27 cellular contexts compared by ENCODE assay signal in the genomic region with DNA sequence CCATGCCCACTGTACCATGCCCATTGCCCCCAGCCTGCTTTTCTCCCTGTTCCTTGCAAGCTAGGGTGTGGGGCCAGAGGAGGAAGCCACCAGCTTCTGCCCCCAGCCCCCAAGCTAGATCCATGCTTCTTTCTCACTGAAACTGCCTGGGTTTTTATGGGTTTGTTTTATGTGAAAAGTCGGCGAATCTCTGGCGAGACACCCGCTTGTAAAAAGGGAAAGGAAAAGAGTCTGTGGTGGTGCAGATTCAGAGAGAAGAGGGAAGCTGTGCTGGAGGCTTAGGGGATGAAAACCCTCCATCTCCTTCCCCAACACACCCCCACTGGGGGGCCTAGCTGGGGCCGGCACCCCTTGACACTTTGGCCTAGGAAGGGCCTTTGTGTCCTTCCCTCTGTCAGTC. TPM values are rescaled to one million over a fixed set of nuclear protein-coding genes. Genes with fewer than 3 reads are reported as not detected.
DNase-seq lines count a peak whose midpoint lies in the region; ATAC-seq, FAIRE-seq and TF ChIP-seq lines count a peak whose summit lies in the region.
"Had no signal": no experiment of that assay in that cellular context is flagged by ENCODE, and none has a peak within 500 bp of the region (broad histone marks: within the 10 kb centered on the region; RNA-seq: fewer than 3 reads in every experiment).

No MANE protein-coding gene starts in this region.

- H3K9ac ChIP-seq in Loucy (ENCODE audit: low read depth, low read length, poor library complexity, severe bottlenecking) (no peak overlapping the region), neuronal stem cell (ENCODE audit: low read depth, low read length, poor library complexity) (no peak overlapping the region), mammary epithelial cell (ENCODE audit: insufficient read depth, low read length) (no peak overlapping the region)
- H3K9ac ChIP-seq: KMS-11 had no signal

- FAIRE-seq in GM19239 (lab: Jason Lieb, UNC), result no peak
- FAIRE-seq: G401.6, GM12878, H1, HepG2 had no signal

- no peak overlapping the region for H3K4ac ChIP-seq in neuronal stem cell (ENCODE audit: low read length)

- H2BK120ac ChIP-seq in neuronal stem cell (ENCODE audit: low read depth, low read length), result no peak overlapping the region

- CTCF ChIA-PET in mammary epithelial cell (lab: Charles Lee; ENCODE audit: low non-redundant PET), result no interaction called here

- no peak for ATAC-seq in GM21786 (IDR thresholded peaks at IDR 0.05; ENCODE audit: unreplicated experiment)
- ATAC-seq: GM12878, HepG2, Panc1, Right ventricle myocardium inferior, SK-N-SH treated with all-trans-retinoic acid at 6 μM for 48 hours had no signal

- DNase-seq in DMS 273 (lab: John Stamatoyannopoulos, UW; ENCODE audit: unreplicated experiment) (peak; percentile 25), DMS 273 treated with DMSO at 0.1 percent for 48 hours (lab: John Stamatoyannopoulos, UW) (no peak), neuronal stem cell (ENCODE audit: low spot score) (no peak), mammary epithelial cell (no peak), GM19239 (ENCODE audit: insufficient read length, low spot score) (no peak)
- DNase-seq: BE2C; Calu3; CD4-positive, alpha-beta memory T cell; DMS79; HFFc6; MM.1S; NCI-H1417; NCI-H1930; NCI-H2171; NCI-H524 treated with DMSO at 0.1 percent for 48 hours had no signal

- H3K79me2 ChIP-seq in Loucy (ENCODE audit: insufficient read depth, low read length), result no peaks in the 10 kb centered on the region
- no peaks in the 10 kb centered on the region for H3K79me2 ChIP-seq in mammary epithelial cell (ENCODE audit: insufficient read depth, low read length)

- WGBS in neuronal stem cell (ENCODE audit: extremely low coverage in 2 of 2, insufficient read length in 2 of 2, insufficient replicate concordance in 1 of 2), 2 donors, result no CpG with 5 or more reads among the region's 5 CpGs
- WGBS in mammary epithelial cell (ENCODE audit: low coverage, missing lambda C conversion rate), result 82% methylated on average over 5 of the region's 5 CpGs

- peak overlapping the region; percentile 32 for H3K14ac ChIP-seq in neuronal stem cell (ENCODE audit: low read length)

- H2BK15ac ChIP-seq in neuronal stem cell (ENCODE audit: low read length), result peak overlapping the region; percentile 38

- H4K20me1 ChIP-seq in Loucy (ENCODE audit: insufficient read depth, low read length, poor library complexity, severe bottlenecking), result no peaks in the 10 kb centered on the region
- H4K20me1 ChIP-seq in mammary epithelial cell (ENCODE audit: insufficient read depth, low read length), result no peaks in the 10 kb centered on the region

- dilution Hi-C loops in mammary epithelial cell (cut with HindIII; ENCODE audit: low sequenced_read_pairs), result no loop called here

- no peak overlapping the region for H4K91ac ChIP-seq in neuronal stem cell (ENCODE audit: low read depth, low read length, poor library complexity)

- no peaks in the 10 kb centered on the region for H3K27me3 ChIP-seq in Loucy (ENCODE audit: insufficient read depth, low read length, poor library complexity, severe bottlenecking)
- peaks cover 0 to 7% (median 0%) of the 10 kb centered on the region in 3 experiments for H3K27me3 ChIP-seq in neuronal stem cell (ENCODE audit: control insufficient read depth in 3 of 3, insufficient read depth in 3 of 3, low read depth in 1 of 3, low read length in 3 of 3)
- H3K27me3 ChIP-seq in mammary epithelial cell (ENCODE audit: insufficient read depth, low read length), result no peaks in the 10 kb centered on the region
- H3K27me3 ChIP-seq: BE2C had no signal

- H3K4me2 ChIP-seq in Loucy (ENCODE audit: low read depth, low read length, poor library complexity, severe bottlenecking) (peak overlapping the region; percentile 34), neuronal stem cell (ENCODE audit: insufficient read depth, low read length, poor library complexity, severe bottlenecking) (no peak overlapping the region), mammary epithelial cell (ENCODE audit: insufficient read depth, low read depth, low read length) (no peak overlapping the region)
- H3K4me2 ChIP-seq: KMS-11 had no signal

- H2AFZ ChIP-seq in Loucy (ENCODE audit: low read length) (no peak overlapping the region), neuronal stem cell (ENCODE audit: low read length) (no peak overlapping the region), mammary epithelial cell (ENCODE audit: low read depth, low read length) (no peak overlapping the region)

- peak overlapping the region; percentile 23 for H3K4me3 ChIP-seq in Loucy (ENCODE audit: low read length, poor library complexity, severe bottlenecking)
- no peak overlapping the region for H3K4me3 ChIP-seq in neuronal stem cell (ENCODE audit: low read length in 2 of 2)
- no peak overlapping the region for H3K4me3 ChIP-seq in mammary epithelial cell (replicated peaks in 1 of 3; ENCODE audit: insufficient read depth in 1 of 3, low read depth in 2 of 3, low read length in 3 of 3)
- H3K4me3 ChIP-seq: GM12878 had no signal

- H2BK12ac ChIP-seq in neuronal stem cell (ENCODE audit: low read length), result no peak overlapping the region

- H3K18ac ChIP-seq in neuronal stem cell (ENCODE audit: low read length), result peak overlapping the region; percentile 48

- TF ChIP-seq CTCF in Loucy (conservative IDR thresholded peaks at IDR 0.05; ENCODE audit: low read length) (no peak), VCaP (conservative IDR thresholded peaks at IDR 0.05) (no peak), mammary epithelial cell (conservative IDR thresholded peaks at IDR 0.05 in 1 of 2, IDR thresholded peaks at IDR 0.05 in 1 of 2; ENCODE audit: extremely low read depth in 1 of 2, insufficient read depth in 1 of 2, low read depth in 1 of 2, low read length in 2 of 2) (no peak)

- peak overlapping the region; percentile 9 for H3K23ac ChIP-seq in neuronal stem cell (ENCODE audit: low read depth, low read length, poor library complexity)

- no peaks in the 10 kb centered on the region for H3K79me1 ChIP-seq in neuronal stem cell (ENCODE audit: low read depth, low read length)

- H3K4me1 ChIP-seq in Loucy (ENCODE audit: insufficient read depth, low read length, poor library complexity, severe bottlenecking) (peaks cover 25% of the 10 kb centered on the region), neuronal stem cell (ENCODE audit: control insufficient read depth in 2 of 2, insufficient read depth in 1 of 2, low read depth in 1 of 2, low read length in 2 of 2) (peaks cover 4 to 8% of the 10 kb centered on the region in 2 donors), mammary epithelial cell (ENCODE audit: insufficient read depth, low read length) (no peaks in the 10 kb centered on the region)
- H3K4me1 ChIP-seq: BE2C had no signal

- no TSS peak for BruUV-seq in mammary epithelial cell (replicated peaks; lab: Mats Ljungman, UMichigan)

- H3K36me3 ChIP-seq in Loucy (ENCODE audit: insufficient read depth, low read length) (no peaks in the 10 kb centered on the region), neuronal stem cell (replicated peaks in 1 of 2; ENCODE audit: control insufficient read depth in 2 of 2, insufficient read depth in 2 of 2, low read length in 2 of 2) (no peaks in the 10 kb centered on the region), mammary epithelial cell (ENCODE audit: insufficient read depth, low read length) (no peaks in the 10 kb centered on the region)
- H3K36me3 ChIP-seq: BE2C had no signal

- H3K27ac ChIP-seq in VCaP (peak overlapping the region; percentile 65), neuronal stem cell (replicated peaks; ENCODE audit: low read length) (no peak overlapping the region), mammary epithelial cell (ENCODE audit: insufficient read depth, low read depth, low read length) (no peak overlapping the region)
- H3K27ac ChIP-seq: 22Rv1, KMS-11 had no signal

- H3K9me3 ChIP-seq in Loucy (ENCODE audit: insufficient read depth, low read depth, low read length), result no peaks in the 10 kb centered on the region
- H3K9me3 ChIP-seq in neuronal stem cell (replicated peaks in 1 of 2; ENCODE audit: control insufficient read depth in 2 of 2, insufficient read depth in 1 of 2, low read depth in 1 of 2, low read length in 2 of 2), result no peaks in the 10 kb centered on the region
- H3K9me3 ChIP-seq in mammary epithelial cell (replicated peaks; ENCODE audit: insufficient read depth, low read length), result no peaks in the 10 kb centered on the region
- H3K9me3 ChIP-seq: BE2C had no signal

- H4K8ac ChIP-seq in neuronal stem cell (ENCODE audit: low read depth, low read length), result no peak overlapping the region

- in situ Hi-C loops in mammary epithelial cell (cut with MboI; ENCODE audit: low sequenced_read_pairs in 2 of 2), result no loop called here

- no peaks in the 10 kb centered on the region for H3K9me2 ChIP-seq in Loucy (replicated peaks; ENCODE audit: low read depth, low read length)

- H3F3A ChIP-seq in Loucy (ENCODE audit: low read depth), result no peaks in the 10 kb centered on the region

- intact Hi-C loops in mammary epithelial cell (cut with micrococcal nuclease), result no loop called here

- no peak overlapping the region for H2BK5ac ChIP-seq in neuronal stem cell (ENCODE audit: low read length)

- H2AK5ac ChIP-seq in neuronal stem cell (ENCODE audit: low read depth, low read length), result no peak overlapping the region

RNA-seq across cellular contexts. Expression of gene GRHL3, which starts 26.2 kb away (rescaled TPM):
- polyA plus RNA-seq in neuronal stem cell (2013, experiment 1 of 2), result 0.54 TPM
- polyA plus RNA-seq in neuronal stem cell (2013, experiment 2 of 2), result 0.50 TPM
- total RNA-seq in mammary epithelial cell, result 10 to 100 TPM in 1 of 2 donors, 1 to 10 TPM in 1; 1.3 to 15.3 TPM
- polyA plus RNA-seq in mammary epithelial cell, result 3.5 TPM
- polyA minus RNA-seq in mammary epithelial cell, result 1.1 TPM
- total RNA-seq: CD4-positive, alpha-beta memory T cell; HepG2; HFFc6; Right ventricle myocardium inferior had no signal
- polyA plus RNA-seq: CD4-positive, alpha-beta memory T cell; HepG2 had no signal
